In genomic region chr2:200417389-200417788, GRCh38 we compare ENCODE assay signal across 17 cellular contexts.
DNase-seq lines count a peak whose midpoint lies in the region; ATAC-seq and TF ChIP-seq lines count a peak whose summit lies in the region.
"Had no signal": no experiment of that assay in that cellular context is flagged by ENCODE, and none has a peak within 500 bp of the region (broad histone marks: within the 10 kb centered on the region; RNA-seq: fewer than 3 reads in every experiment).

No MANE protein-coding gene starts in this region.

- peaks cover 22% of the 10 kb centered on the region for H3K36me3 Mint-ChIP-seq in neural progenitor cell
- H3K36me3 Mint-ChIP-seq in type B pancreatic cell: peaks cover 34% of the 10 kb centered on the region

- H3K27me3 Mint-ChIP-seq in neural progenitor cell (ENCODE audit: insufficient read depth, low read depth) (no peaks in the 10 kb centered on the region), type B pancreatic cell (no peaks in the 10 kb centered on the region)

- H3K4me3 ChIP-seq in iPS-18a (ENCODE audit: low read length): no peak overlapping the region
- H3K4me3 ChIP-seq in neural progenitor cell: no peak overlapping the region

- H3K27ac Mint-ChIP-seq in neural progenitor cell: peak overlapping the region; percentile 99
- peak overlapping the region; percentile 58 for H3K27ac Mint-ChIP-seq in type B pancreatic cell
- H3K27ac Mint-ChIP-seq: HFFc6 had no signal

- peaks cover 19% of the 10 kb centered on the region for H3F3A ChIP-seq in neural progenitor cell (ENCODE audit: low read depth)

- no peaks in the 10 kb centered on the region for H3K9me3 Mint-ChIP-seq in neural progenitor cell
- H3K9me3 Mint-ChIP-seq in type B pancreatic cell: no peaks in the 10 kb centered on the region
- H3K9me3 Mint-ChIP-seq: CD14-positive monocyte, HFFc6 had no signal

- TF ChIP-seq CTCF in neural progenitor cell (IDR thresholded peaks at IDR 0.05) (no peak), type B pancreatic cell (conservative IDR thresholded peaks at IDR 0.05) (no peak)

- H2AFZ ChIP-seq in neural progenitor cell (replicated peaks): peak overlapping the region; percentile 27

- H3K4me1 Mint-ChIP-seq in neural progenitor cell: peaks cover 38% of the 10 kb centered on the region
- H3K4me1 Mint-ChIP-seq in type B pancreatic cell (ENCODE audit: unreplicated experiment): peaks cover 5% of the 10 kb centered on the region
- H3K4me1 Mint-ChIP-seq: CD14-positive monocyte had no signal

- DNase-seq in NCI-H2227 (lab: John Stamatoyannopoulos, UW; ENCODE audit: unreplicated experiment): peak; percentile 59
- no peak for DNase-seq in NCI-H2227 treated with DMSO at 0.1 percent for 48 hours (lab: John Stamatoyannopoulos, UW)
- DNase-seq in neural progenitor cell (ENCODE audit: low spot score): peak; percentile 6
- DNase-seq in type B pancreatic cell (ENCODE audit: extremely low spot score, unreplicated experiment): no peak
- no peak for DNase-seq in NCI-H345 (lab: John Stamatoyannopoulos, UW)
- DNase-seq in NCI-H2029 (lab: John Stamatoyannopoulos, UW): no peak
- DNase-seq: 8988T, DMS79 treated with DMSO at 0.1 percent for 48 hours, HFFc6, KBM-7, NCI-H1417, NCI-H187, NCI-H2171, Right ventricle myocardium superior had no signal

- ATAC-seq in HG03175 (IDR thresholded peaks at IDR 0.05; ENCODE audit: unreplicated experiment): no peak

- H3K4me1 ChIP-seq in iPS-18a (ENCODE audit: control insufficient read depth, low read depth, low read length) (peaks cover 15% of the 10 kb centered on the region), neural progenitor cell (peaks cover 47% of the 10 kb centered on the region)

- no peaks in the 10 kb centered on the region for H4K20me1 ChIP-seq in neural progenitor cell (ENCODE audit: low read depth)

- H3K4me2 ChIP-seq in neural progenitor cell: peak overlapping the region; percentile 63

- H3K4me3 Mint-ChIP-seq in neural progenitor cell: no peak overlapping the region
- no peak overlapping the region for H3K4me3 Mint-ChIP-seq in type B pancreatic cell
- H3K4me3 Mint-ChIP-seq: CD14-positive monocyte, HFFc6 had no signal

- no peaks in the 10 kb centered on the region for H3K27me3 ChIP-seq in iPS-18a (ENCODE audit: control insufficient read depth, insufficient read depth, low read length)
- no peaks in the 10 kb centered on the region for H3K27me3 ChIP-seq in neural progenitor cell

- peaks cover 32% of the 10 kb centered on the region for H3K36me3 ChIP-seq in iPS-18a (ENCODE audit: control insufficient read depth, low read depth, low read length)
- no peaks in the 10 kb centered on the region for H3K36me3 ChIP-seq in neural progenitor cell

- H3K27ac ChIP-seq in iPS-18a (ENCODE audit: low read length) (peak overlapping the region; percentile 79), neural progenitor cell (peak overlapping the region; percentile 97)

- H3K9me3 ChIP-seq in iPS-18a (ENCODE audit: control insufficient read depth, low read depth, low read length) (no peaks in the 10 kb centered on the region), neural progenitor cell (ENCODE audit: low read depth) (no peaks in the 10 kb centered on the region)

- H3K9ac ChIP-seq in iPS-18a (ENCODE audit: low read length): no peak overlapping the region
- no peak overlapping the region for H3K9ac ChIP-seq in neural progenitor cell

- H3K79me2 ChIP-seq in neural progenitor cell (ENCODE audit: low read depth): no peaks in the 10 kb centered on the region

Comparison
In these comparisons a context has a peak if more than half of its experiments do, and no peak if none do; other contexts are left out.
1. DNase-seq: peak in NCI-H2227 (single experiment) and neural progenitor cell (single experiment); none in NCI-H2227 treated with DMSO at 0.1 percent for 48 hours (single experiment), type B pancreatic cell (single experiment), NCI-H345 (single experiment) and NCI-H2029 (single experiment).